In the genomic region with DNA sequence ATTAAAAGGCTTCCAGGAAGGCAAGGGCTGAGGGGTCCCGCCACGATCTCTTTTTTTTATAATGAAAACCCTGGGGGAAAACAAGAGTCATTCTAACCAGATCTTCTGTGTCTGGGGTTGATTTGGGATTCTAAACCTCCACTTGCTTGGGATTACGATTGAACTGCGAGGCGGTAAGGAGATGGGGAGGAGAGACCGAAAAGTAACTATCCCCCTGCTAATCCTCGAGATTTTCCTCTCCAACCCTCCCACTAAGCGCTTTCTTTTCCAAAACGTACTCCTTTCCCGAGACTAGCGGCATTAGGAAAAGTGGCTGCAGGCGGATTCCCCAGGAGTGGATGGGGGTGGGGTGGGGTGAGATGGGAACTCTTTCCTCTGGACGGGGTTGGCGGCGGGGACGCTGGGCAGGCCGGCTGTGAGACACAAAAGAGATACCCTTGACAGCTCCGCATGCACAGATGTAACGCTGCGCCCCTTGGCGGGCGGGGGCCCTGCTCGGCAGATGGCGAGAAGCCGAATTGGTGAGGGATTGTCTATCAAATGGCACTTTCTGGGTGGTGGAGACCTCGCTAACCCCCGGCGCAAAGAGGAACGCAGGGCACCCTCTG, we compare ENCODE assay signal across 12 cellular contexts. TPM values are rescaled to one million over a fixed set of nuclear protein-coding genes. Genes with fewer than 3 reads are reported as not detected.
DNase-seq lines count a peak whose midpoint lies in the region; ATAC-seq, FAIRE-seq and TF ChIP-seq lines count a peak whose summit lies in the region.
"Had no signal": no experiment of that assay in that cellular context is flagged by ENCODE, and none has a peak within 500 bp of the region (broad histone marks: within the 10 kb centered on the region; RNA-seq: fewer than 3 reads in every experiment).

No MANE protein-coding gene starts in this region.

- no TSS peak for BruUV-seq in PC-9 (replicated peaks; lab: Mats Ljungman, UMichigan)

- no peak overlapping the region for H3K4me3 ChIP-seq in PC-9

- intact Hi-C loops in PC-9 (cut with micrococcal nuclease; ENCODE audit: unreplicated experiment): no loop called here

- H3K9me2 ChIP-seq in PC-9 (ENCODE audit: insufficient read depth): no peaks in the 10 kb centered on the region

- TF ChIP-seq CTCF in glutamatergic neuron (IDR thresholded peaks at IDR 0.05; ENCODE audit: partially characterized antibody, unreplicated experiment): no peak
- no peak for TF ChIP-seq CTCF in D721Med (IDR thresholded peaks at IDR 0.05; ENCODE audit: insufficient read depth, missing control alignments)
- TF ChIP-seq CTCF in PC-9 (conservative IDR thresholded peaks at IDR 0.05): no peak

- POLR2A ChIA-PET in PC-9 (lab: Charles Lee; ENCODE audit: unreplicated experiment): no interaction called here

- FAIRE-seq in D721Med (lab: Jason Lieb, UNC): no peak
- FAIRE-seq: frontal cortex had no signal

- no peaks in the 10 kb centered on the region for H3F3A ChIP-seq in PC-9 (ENCODE audit: insufficient read depth, low read depth)

- H3K27me3 ChIP-seq in PC-9 (ENCODE audit: insufficient read depth, low read depth): 0 out of 2 replicates have a peak, but pooled peaks cover 4% of the 10 kb centered on the region

- H4K20me1 ChIP-seq in PC-9 (ENCODE audit: insufficient read depth): no peaks in the 10 kb centered on the region

- no peaks in the 10 kb centered on the region for H3K36me3 Mint-ChIP-seq in glutamatergic neuron (ENCODE audit: unreplicated experiment)

- no peak for ATAC-seq in HG03135 (IDR thresholded peaks at IDR 0.05; ENCODE audit: unreplicated experiment)

- CTCF ChIA-PET in PC-9 (lab: Charles Lee): interaction anchor here (0.6 kb wide), 1 partner anchor 1282 kb away, joined by 3 read pairs; no protein-coding TSS in a partner anchor

- no peak overlapping the region for H3K4me2 ChIP-seq in PC-9

- no peaks in the 10 kb centered on the region for H3K79me2 ChIP-seq in PC-9 (ENCODE audit: low read depth)

- peaks cover 15% of the 10 kb centered on the region for H3K9me3 Mint-ChIP-seq in glutamatergic neuron (ENCODE audit: unreplicated experiment)

- H3K9me3 ChIP-seq in PC-9 (ENCODE audit: insufficient read depth, low read depth): no peaks in the 10 kb centered on the region

- H3K36me3 ChIP-seq in PC-9 (ENCODE audit: low read depth): no peaks in the 10 kb centered on the region

- DNase-seq in NCI-H510A treated with DMSO at 0.1 percent for 48 hours (lab: John Stamatoyannopoulos, UW): peak; percentile 36
- DNase-seq in NCI-H510A (lab: John Stamatoyannopoulos, UW): no peak
- peak; percentile 59 for DNase-seq in NCI-H524 treated with DMSO at 0.1 percent for 48 hours (lab: John Stamatoyannopoulos, UW)
- peak; percentile 84 for DNase-seq in glutamatergic neuron
- DNase-seq in retina: peak; percentile 74
- DNase-seq in D721Med (ENCODE audit: insufficient read length, low spot score): no peak
- no peak for DNase-seq in PC-9

- no peak overlapping the region for H2AFZ ChIP-seq in PC-9

- no peaks in the 10 kb centered on the region for H3K4me1 ChIP-seq in PC-9 (replicated peaks; ENCODE audit: insufficient read depth)

- peaks cover 16% of the 10 kb centered on the region for H3K27me3 Mint-ChIP-seq in glutamatergic neuron (ENCODE audit: unreplicated experiment)

- peak overlapping the region; percentile 98 for H3K27ac Mint-ChIP-seq in glutamatergic neuron (ENCODE audit: unreplicated experiment)

- H3K4me3 Mint-ChIP-seq in glutamatergic neuron (ENCODE audit: unreplicated experiment): peak overlapping the region; percentile 91

- peaks cover 10% of the 10 kb centered on the region for H3K4me1 Mint-ChIP-seq in glutamatergic neuron (ENCODE audit: low read depth, unreplicated experiment)

- H3K27ac ChIP-seq in PC-9: no peak overlapping the region

RNA-seq across cellular contexts. Expression of a gene that starts 0.8 kb away (rescaled TPM):
- total RNA-seq in glutamatergic neuron (ENCODE audit: unreplicated experiment) (183 TPM), PC-9 (2021) (not detected in 2 replicates)
- total RNA-seq: dermis blood vessel endothelial cell, mesenteric fat pad, OCI-LY7 had no signal

Comparison
In these comparisons a context has a peak if more than half of its experiments do, and no peak if none do; other contexts are left out.
1. DNase-seq: peak in NCI-H510A treated with DMSO at 0.1 percent for 48 hours (single experiment), NCI-H524 treated with DMSO at 0.1 percent for 48 hours (single experiment), glutamatergic neuron (single experiment) and retina (single experiment); none in NCI-H510A (single experiment), D721Med (single experiment) and PC-9 (0 of 2).
2. RNA of a gene that starts 0.8 kb away (total RNA-seq): 183 TPM in glutamatergic neuron (single experiment); not detected in PC-9; every median in the first group is over 100 times any median in the second.